In the genomic region with DNA sequence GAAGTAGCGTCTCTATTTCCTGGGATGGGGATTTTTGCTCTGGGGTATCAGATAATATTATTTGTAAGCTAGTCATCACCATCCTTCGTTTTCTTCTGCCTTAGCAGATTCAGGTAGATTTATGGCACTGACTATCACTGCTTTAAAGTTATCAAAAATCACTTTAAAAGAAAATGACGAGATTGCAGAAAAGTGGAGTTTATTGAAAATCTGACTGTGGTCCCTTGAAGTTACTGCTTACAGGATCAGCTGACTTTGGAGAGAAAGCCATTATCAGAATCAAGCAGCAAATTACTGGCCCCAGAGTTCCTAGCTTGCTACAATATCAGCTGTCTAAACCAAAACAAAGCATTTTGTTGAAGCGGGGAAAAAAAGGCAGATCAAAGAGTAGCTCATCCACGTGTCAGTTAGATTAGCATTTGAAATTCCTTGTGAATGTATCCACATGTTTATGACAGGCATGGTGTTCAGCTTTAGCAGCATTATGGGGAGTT, we compare ENCODE assay signal across 9 cellular contexts. TPM values are rescaled to one million over a fixed set of nuclear protein-coding genes. Genes with fewer than 3 reads are reported as not detected.
DNase-seq lines count a peak whose midpoint lies in the region; ATAC-seq and TF ChIP-seq lines count a peak whose summit lies in the region.
"Had no signal": no experiment of that assay in that cellular context is flagged by ENCODE, and none has a peak within 500 bp of the region (broad histone marks: within the 10 kb centered on the region; RNA-seq: fewer than 3 reads in every experiment).

No MANE protein-coding gene starts in this region.

- DNase-seq in brain microvascular endothelial cell, result no peak
- DNase-seq in lower lobe of right lung, result no peak
- no peak for DNase-seq in stomach
- DNase-seq in islet precursor cell, result no peak
- no peak for DNase-seq in HuH-7.5 (ENCODE audit: low spot score)
- DNase-seq: NCI-H1930, nephron progenitor cell had no signal

- 49 to 61% (median 58%) methylated on average over 5 of the region's 5 CpGs for WGBS in stomach, 5 donors

- no peak for TF ChIP-seq EP300 in stomach (IDR thresholded peaks at IDR 0.05)

- H3K9me3 ChIP-seq in KOPT-K1 (ENCODE audit: insufficient read depth, low read length, poor library complexity, severe bottlenecking) (no peaks in the 10 kb centered on the region), lower lobe of right lung (no peaks in the 10 kb centered on the region), stomach (no peaks in the 10 kb centered on the region)

- TF ChIP-seq CTCF in brain microvascular endothelial cell (IDR thresholded peaks at IDR 0.05; ENCODE audit: low read depth, low read length, missing control alignments) (no peak), lower lobe of right lung (IDR thresholded peaks at IDR 0.05) (no peak), stomach (IDR thresholded peaks at IDR 0.05) (no peak)

- in situ Hi-C loops in brain microvascular endothelial cell (cut with HindIII; ENCODE audit: low pct_ligation_motif_present, low sequenced_read_pairs), result no loop called here

- H3K27me3 ChIP-seq in brain microvascular endothelial cell (replicated peaks) (no peaks in the 10 kb centered on the region), lower lobe of right lung (ENCODE audit: low read depth) (no peaks in the 10 kb centered on the region), stomach (no peaks in the 10 kb centered on the region)

- ATAC-seq in lower lobe of right lung (no peak), HG03571 (IDR thresholded peaks at IDR 0.05; ENCODE audit: unreplicated experiment) (no peak)

- intact Hi-C loops in lower lobe of right lung (cut with DNase I), result no loop called here
- intact Hi-C loops in stomach (cut with DNase I; ENCODE audit: low total_unique reads), result no loop called here

- H3K27ac ChIP-seq in KOPT-K1 (ENCODE audit: low read depth, low read length, poor library complexity, severe bottlenecking) (peak overlapping the region; percentile 77), brain microvascular endothelial cell (peak overlapping the region; percentile 97), lower lobe of right lung (peak overlapping the region; percentile 89), stomach (peak overlapping the region in 4 of 5 donors; percentile 83 to 93 (median 86))

- no peak for TF ChIP-seq POLR2A in stomach (IDR thresholded peaks at IDR 0.05)

- H3K4me1 ChIP-seq in lower lobe of right lung (peaks cover 64% of the 10 kb centered on the region), stomach (peaks cover 34 to 77% (median 65%) of the 10 kb centered on the region in 4 donors)

- H3K36me3 ChIP-seq in KOPT-K1 (ENCODE audit: insufficient read depth, low read length) (no peaks in the 10 kb centered on the region), brain microvascular endothelial cell (replicated peaks) (peaks cover 18% of the 10 kb centered on the region), lower lobe of right lung (peaks cover 6% of the 10 kb centered on the region), stomach (peaks cover 0 to 8% (median 3%) of the 10 kb centered on the region in 4 donors)

- H3K4me3 ChIP-seq in brain microvascular endothelial cell (ENCODE audit: low read depth, low read length) (no peak overlapping the region), lower lobe of right lung (peak overlapping the region; percentile 29), stomach (no peak overlapping the region)

RNA-seq across cellular contexts. Expression of a gene that starts 18.5 kb away (rescaled TPM):
- total RNA-seq in lower lobe of right lung, result 90.6 TPM
- 100 to 1,000 TPM in 1 of 5 donors, 10 to 100 TPM in 4; 30.4 to 407 (median 43.8) TPM for total RNA-seq in stomach
- polyA plus RNA-seq in stomach, result 10 to 100 TPM in 1 of 3 donors, 1 to 10 TPM in 2; 7.9 to 16.8 (median 8.1) TPM
